In genomic region chr12:112413846-112414625, GRCh38 we compare ENCODE assay signal across 15 cellular contexts.
"Had no signal": no experiment of that assay in that cellular context is flagged by ENCODE, and none has a peak within 500 bp of the region (broad histone marks: within the 10 kb centered on the region; RNA-seq: fewer than 3 reads in every experiment).

No MANE protein-coding gene starts in this region.

- H3K27ac ChIP-seq: adrenal gland, gastrocnemius medialis, hepatocyte, ovary, thyroid gland, uterus had no signal

- H3K4me1 ChIP-seq: uterus had no signal

- H3K9me3 ChIP-seq: adrenal gland, gastrocnemius medialis, ovary, thyroid gland, uterus had no signal

- DNase-seq: activated CD8-positive, alpha-beta T cell treated with anti-CD3 and anti-CD28 coated beads for 36 hours; activated naive CD4-positive, alpha-beta T cell treated with anti-CD3 and anti-CD28 coated beads, Interleukin-2, amount 10 ng/mL, durations not matched to agents 7 days and 5 days; adrenal gland; effector CD8-positive, alpha-beta T cell; gastrocnemius medialis; kidney; left ventricle myocardium superior; mesenchymal stem cell; ovary; stimulated activated CD4-positive, alpha-beta T cell treated with anti-CD3 and anti-CD28 coated beads, Interleukin-15, amount 100 ng/mL, for 24 hours; stimulated activated CD4-positive, alpha-beta T cell treated with anti-CD3 and anti-CD28 coated beads, Interleukin-4, amount 100 ng/mL, for 4 hours; thyroid gland; uterus had no signal

- H3K4me3 Mint-ChIP-seq: activated CD8-positive, alpha-beta T cell treated with anti-CD3 and anti-CD28 coated beads for 36 hours; activated naive CD4-positive, alpha-beta T cell treated with anti-CD3 and anti-CD28 coated beads, Interleukin-2, amount 10 ng/mL, durations not matched to agents 7 days and 5 days had no signal

- H3K27me3 Mint-ChIP-seq: activated CD8-positive, alpha-beta T cell treated with anti-CD3 and anti-CD28 coated beads for 36 hours had no signal

- H3K9me3 Mint-ChIP-seq: activated CD8-positive, alpha-beta T cell treated with anti-CD3 and anti-CD28 coated beads for 36 hours; activated naive CD4-positive, alpha-beta T cell treated with anti-CD3 and anti-CD28 coated beads, Interleukin-2, amount 10 ng/mL, durations not matched to agents 7 days and 5 days; activated T-helper 1 cell treated with anti-CD3 and anti-CD28 coated beads, Interleukin-12 subunit alpha, Interleukin-12 subunit beta, Interleukin-2, Interleukin-4 antibody, amounts not matched to agents 30 ng/mL and 10 ng/mL and 1 ng/mL, durations not matched to agents 14 hours and 24 hours and 36 hours had no signal

- ATAC-seq: activated CD8-positive, alpha-beta T cell treated with anti-CD3 and anti-CD28 coated beads for 36 hours; gastrocnemius medialis; left ventricle myocardium superior had no signal

- H3K36me3 ChIP-seq: adrenal gland, gastrocnemius medialis, ovary, thyroid gland, uterus had no signal

- H3K4me3 ChIP-seq: adrenal gland, gastrocnemius medialis, hepatocyte, ovary, thyroid gland, uterus had no signal

- H3K27me3 ChIP-seq: adrenal gland, gastrocnemius medialis, hepatocyte, ovary, thyroid gland, uterus had no signal

- H3K27ac Mint-ChIP-seq: activated CD8-positive, alpha-beta T cell treated with anti-CD3 and anti-CD28 coated beads for 36 hours; activated naive CD4-positive, alpha-beta T cell treated with anti-CD3 and anti-CD28 coated beads, Interleukin-2, amount 10 ng/mL, durations not matched to agents 7 days and 5 days; activated T-helper 1 cell treated with anti-CD3 and anti-CD28 coated beads, Interleukin-12 subunit alpha, Interleukin-12 subunit beta, Interleukin-2, Interleukin-4 antibody, amounts not matched to agents 30 ng/mL and 10 ng/mL and 1 ng/mL, durations not matched to agents 14 hours and 24 hours and 36 hours had no signal
